1 cellular context compared by ENCODE assay signal in the genomic region with DNA sequence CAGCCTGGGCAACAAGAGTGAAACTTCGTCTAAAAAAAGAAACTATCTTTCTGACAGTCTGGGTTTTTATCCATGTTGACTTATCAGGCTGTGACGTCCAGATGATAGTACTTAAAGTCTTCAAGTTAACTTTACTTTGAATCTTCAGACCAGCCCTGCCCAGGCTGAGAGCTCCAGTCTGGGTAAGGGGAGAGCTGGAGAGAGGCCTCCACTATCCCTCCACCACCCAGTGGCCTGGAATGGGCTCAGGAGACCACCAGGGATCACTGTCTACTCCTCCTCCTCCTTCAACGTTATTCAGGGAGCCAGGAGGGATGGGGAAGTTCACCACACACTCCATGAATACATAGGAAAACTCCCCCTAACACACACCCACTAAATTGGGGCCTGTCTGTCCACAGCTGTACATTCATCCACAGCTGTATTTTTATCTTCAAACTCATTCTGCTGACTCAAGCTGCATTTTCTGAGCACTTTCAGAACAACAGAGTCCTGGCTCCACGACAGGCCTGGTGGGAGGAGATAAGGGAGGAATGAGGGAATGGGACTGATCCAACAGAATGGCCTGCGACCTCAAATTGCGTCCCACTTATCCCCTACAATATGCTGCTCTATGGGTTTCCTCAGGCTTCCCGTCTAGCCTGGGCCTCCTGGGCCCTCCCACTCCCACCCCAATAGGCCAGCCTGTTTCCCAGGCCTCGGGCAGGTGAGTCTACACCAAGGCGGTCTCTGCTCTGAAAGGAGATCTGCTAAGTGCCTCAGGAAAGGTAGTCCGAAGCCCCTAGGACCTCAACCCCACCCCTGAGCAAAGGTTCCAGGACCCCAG.
TF ChIP-seq lines count a peak whose summit lies in the region.

No MANE protein-coding gene starts in this region.

TF ChIP-seq in K562, 482 proteins besides CTCF, POLR2A, EP300 and RAD21 (continued from another document and continues in another):
- TF ChIP-seq, protein P1, sequence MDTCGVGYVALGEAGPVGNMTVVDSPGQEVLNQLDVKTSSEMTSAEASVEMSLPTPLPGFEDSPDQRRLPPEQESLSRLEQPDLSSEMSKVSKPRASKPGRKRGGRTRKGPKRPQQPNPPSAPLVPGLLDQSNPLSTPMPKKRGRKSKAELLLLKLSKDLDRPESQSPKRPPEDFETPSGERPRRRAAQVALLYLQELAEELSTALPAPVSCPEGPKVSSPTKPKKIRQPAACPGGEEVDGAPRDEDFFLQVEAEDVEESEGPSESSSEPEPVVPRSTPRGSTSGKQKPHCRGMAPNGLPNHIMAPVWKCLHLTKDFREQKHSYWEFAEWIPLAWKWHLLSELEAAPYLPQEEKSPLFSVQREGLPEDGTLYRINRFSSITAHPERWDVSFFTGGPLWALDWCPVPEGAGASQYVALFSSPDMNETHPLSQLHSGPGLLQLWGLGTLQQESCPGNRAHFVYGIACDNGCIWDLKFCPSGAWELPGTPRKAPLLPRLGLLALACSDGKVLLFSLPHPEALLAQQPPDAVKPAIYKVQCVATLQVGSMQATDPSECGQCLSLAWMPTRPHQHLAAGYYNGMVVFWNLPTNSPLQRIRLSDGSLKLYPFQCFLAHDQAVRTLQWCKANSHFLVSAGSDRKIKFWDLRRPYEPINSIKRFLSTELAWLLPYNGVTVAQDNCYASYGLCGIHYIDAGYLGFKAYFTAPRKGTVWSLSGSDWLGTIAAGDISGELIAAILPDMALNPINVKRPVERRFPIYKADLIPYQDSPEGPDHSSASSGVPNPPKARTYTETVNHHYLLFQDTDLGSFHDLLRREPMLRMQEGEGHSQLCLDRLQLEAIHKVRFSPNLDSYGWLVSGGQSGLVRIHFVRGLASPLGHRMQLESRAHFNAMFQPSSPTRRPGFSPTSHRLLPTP (IDR thresholded peaks at IDR 0.05; ENCODE audit: borderline replicate concordance, extremely low read depth, insufficient read length), result no peak
- TF ChIP-seq DNMT1 (IDR thresholded peaks at IDR 0.05) (0 out of 2 replicates have a peak, but pooled peaks have one; percentile 24), EP400 (IDR thresholded peaks at IDR 0.05) (peak; percentile 57), CTBP1 (IDR thresholded peaks at IDR 0.05; ENCODE audit: borderline replicate concordance) (peak; percentile 92), MEIS2 (IDR thresholded peaks at IDR 0.05; ENCODE audit: partially characterized antibody) (peak; percentile 96), CBX1 (IDR thresholded peaks at IDR 0.05; ENCODE audit: low read depth) (no peak), FOXP1 (CRISPR knock-in tag; IDR thresholded peaks at IDR 0.05) (peak; percentile 76; the same call in 1 of the 2 replicates), ZNF76 (CRISPR knock-in tag; IDR thresholded peaks at IDR 0.05; ENCODE audit: borderline replicate concordance) (peak; percentile 43; the same call in 1 of the 2 replicates), STAT5B (CRISPR knock-in tag; IDR thresholded peaks at IDR 0.05) (no peak), CBFA2T3 (IDR thresholded peaks at IDR 0.05) (peak; percentile 100), DDX20 (tag; IDR thresholded peaks at IDR 0.05; ENCODE audit: low read depth) (no peak), TOE1 (IDR thresholded peaks at IDR 0.05; ENCODE audit: borderline replicate concordance) (peak; percentile 52; the same call in 1 of the 2 replicates), TOE1 (CRISPR knock-in tag; IDR thresholded peaks at IDR 0.05; ENCODE audit: borderline replicate concordance, low read depth) (no peak), BCL6 (CRISPR knock-in tag; IDR thresholded peaks at IDR 0.05) (no peak), CHD4 (IDR thresholded peaks at IDR 0.05; ENCODE audit: insufficient read depth, insufficient replicate concordance, low read depth, low read length, poor library complexity, severe bottlenecking) (peak; percentile 56), NCOA1 (IDR thresholded peaks at IDR 0.05; ENCODE audit: low read depth) (peak; percentile 90), FOXM1 (IDR thresholded peaks at IDR 0.05; ENCODE audit: low read depth) (peak; percentile 95), FOXM1 (CRISPR knock-in tag; IDR thresholded peaks at IDR 0.05; ENCODE audit: low read depth) (no peak), MAZ (CRISPR knock-in tag; conservative IDR thresholded peaks at IDR 0.05 in 1 of 2, IDR thresholded peaks at IDR 0.05 in 1 of 2) (peak in 1 of 2 experiments; percentile 64; a peak in 2 of 4 replicates), RCOR1 (IDR thresholded peaks at IDR 0.05; ENCODE audit: borderline replicate concordance in 1 of 2, low read depth in 2 of 2, low read length in 2 of 2) (peak; percentile 80 to 95; a peak in 3 of 4 replicates), RAD51 (IDR thresholded peaks at IDR 0.05; ENCODE audit: borderline replicate concordance, low read depth) (peak; percentile 37; the same call in 1 of the 2 replicates), BRCA1 (IDR thresholded peaks at IDR 0.05) (no peak), BRCA1 (CRISPR knock-in tag; IDR thresholded peaks at IDR 0.05) (no peak), HDAC2 (IDR thresholded peaks at IDR 0.05) (peak; percentile 78), PHF21A (IDR thresholded peaks at IDR 0.05; ENCODE audit: borderline replicate concordance, low read depth) (no peak; the same call in 1 of the 2 replicates)
- TF ChIP-seq, protein P2, sequence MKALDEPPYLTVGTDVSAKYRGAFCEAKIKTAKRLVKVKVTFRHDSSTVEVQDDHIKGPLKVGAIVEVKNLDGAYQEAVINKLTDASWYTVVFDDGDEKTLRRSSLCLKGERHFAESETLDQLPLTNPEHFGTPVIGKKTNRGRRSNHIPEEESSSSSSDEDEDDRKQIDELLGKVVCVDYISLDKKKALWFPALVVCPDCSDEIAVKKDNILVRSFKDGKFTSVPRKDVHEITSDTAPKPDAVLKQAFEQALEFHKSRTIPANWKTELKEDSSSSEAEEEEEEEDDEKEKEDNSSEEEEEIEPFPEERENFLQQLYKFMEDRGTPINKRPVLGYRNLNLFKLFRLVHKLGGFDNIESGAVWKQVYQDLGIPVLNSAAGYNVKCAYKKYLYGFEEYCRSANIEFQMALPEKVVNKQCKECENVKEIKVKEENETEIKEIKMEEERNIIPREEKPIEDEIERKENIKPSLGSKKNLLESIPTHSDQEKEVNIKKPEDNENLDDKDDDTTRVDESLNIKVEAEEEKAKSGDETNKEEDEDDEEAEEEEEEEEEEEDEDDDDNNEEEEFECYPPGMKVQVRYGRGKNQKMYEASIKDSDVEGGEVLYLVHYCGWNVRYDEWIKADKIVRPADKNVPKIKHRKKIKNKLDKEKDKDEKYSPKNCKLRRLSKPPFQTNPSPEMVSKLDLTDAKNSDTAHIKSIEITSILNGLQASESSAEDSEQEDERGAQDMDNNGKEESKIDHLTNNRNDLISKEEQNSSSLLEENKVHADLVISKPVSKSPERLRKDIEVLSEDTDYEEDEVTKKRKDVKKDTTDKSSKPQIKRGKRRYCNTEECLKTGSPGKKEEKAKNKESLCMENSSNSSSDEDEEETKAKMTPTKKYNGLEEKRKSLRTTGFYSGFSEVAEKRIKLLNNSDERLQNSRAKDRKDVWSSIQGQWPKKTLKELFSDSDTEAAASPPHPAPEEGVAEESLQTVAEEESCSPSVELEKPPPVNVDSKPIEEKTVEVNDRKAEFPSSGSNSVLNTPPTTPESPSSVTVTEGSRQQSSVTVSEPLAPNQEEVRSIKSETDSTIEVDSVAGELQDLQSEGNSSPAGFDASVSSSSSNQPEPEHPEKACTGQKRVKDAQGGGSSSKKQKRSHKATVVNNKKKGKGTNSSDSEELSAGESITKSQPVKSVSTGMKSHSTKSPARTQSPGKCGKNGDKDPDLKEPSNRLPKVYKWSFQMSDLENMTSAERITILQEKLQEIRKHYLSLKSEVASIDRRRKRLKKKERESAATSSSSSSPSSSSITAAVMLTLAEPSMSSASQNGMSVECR (CRISPR knock-in tag; IDR thresholded peaks at IDR 0.05), result peak; percentile 79
- TF ChIP-seq, protein P3, sequence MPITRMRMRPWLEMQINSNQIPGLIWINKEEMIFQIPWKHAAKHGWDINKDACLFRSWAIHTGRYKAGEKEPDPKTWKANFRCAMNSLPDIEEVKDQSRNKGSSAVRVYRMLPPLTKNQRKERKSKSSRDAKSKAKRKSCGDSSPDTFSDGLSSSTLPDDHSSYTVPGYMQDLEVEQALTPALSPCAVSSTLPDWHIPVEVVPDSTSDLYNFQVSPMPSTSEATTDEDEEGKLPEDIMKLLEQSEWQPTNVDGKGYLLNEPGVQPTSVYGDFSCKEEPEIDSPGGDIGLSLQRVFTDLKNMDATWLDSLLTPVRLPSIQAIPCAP (CRISPR knock-in tag; IDR thresholded peaks at IDR 0.05; ENCODE audit: borderline replicate concordance), result 0 out of 2 replicates have a peak, but pooled peaks have one; percentile 46
- TF ChIP-seq, protein P4, sequence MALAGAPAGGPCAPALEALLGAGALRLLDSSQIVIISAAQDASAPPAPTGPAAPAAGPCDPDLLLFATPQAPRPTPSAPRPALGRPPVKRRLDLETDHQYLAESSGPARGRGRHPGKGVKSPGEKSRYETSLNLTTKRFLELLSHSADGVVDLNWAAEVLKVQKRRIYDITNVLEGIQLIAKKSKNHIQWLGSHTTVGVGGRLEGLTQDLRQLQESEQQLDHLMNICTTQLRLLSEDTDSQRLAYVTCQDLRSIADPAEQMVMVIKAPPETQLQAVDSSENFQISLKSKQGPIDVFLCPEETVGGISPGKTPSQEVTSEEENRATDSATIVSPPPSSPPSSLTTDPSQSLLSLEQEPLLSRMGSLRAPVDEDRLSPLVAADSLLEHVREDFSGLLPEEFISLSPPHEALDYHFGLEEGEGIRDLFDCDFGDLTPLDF (CRISPR knock-in tag; IDR thresholded peaks at IDR 0.05), result no peak
- TF ChIP-seq, protein P5, sequence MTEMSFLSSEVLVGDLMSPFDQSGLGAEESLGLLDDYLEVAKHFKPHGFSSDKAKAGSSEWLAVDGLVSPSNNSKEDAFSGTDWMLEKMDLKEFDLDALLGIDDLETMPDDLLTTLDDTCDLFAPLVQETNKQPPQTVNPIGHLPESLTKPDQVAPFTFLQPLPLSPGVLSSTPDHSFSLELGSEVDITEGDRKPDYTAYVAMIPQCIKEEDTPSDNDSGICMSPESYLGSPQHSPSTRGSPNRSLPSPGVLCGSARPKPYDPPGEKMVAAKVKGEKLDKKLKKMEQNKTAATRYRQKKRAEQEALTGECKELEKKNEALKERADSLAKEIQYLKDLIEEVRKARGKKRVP (CRISPR knock-in tag; IDR thresholded peaks at IDR 0.05), result peak; percentile 38; the same call in 1 of the 2 replicates
- TF ChIP-seq, protein P6, sequence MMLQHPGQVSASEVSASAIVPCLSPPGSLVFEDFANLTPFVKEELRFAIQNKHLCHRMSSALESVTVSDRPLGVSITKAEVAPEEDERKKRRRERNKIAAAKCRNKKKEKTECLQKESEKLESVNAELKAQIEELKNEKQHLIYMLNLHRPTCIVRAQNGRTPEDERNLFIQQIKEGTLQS (IDR thresholded peaks at IDR 0.05), result peak; percentile 82; the same call in 1 of the 2 replicates
- TF ChIP-seq, protein P6 (CRISPR knock-in tag; conservative IDR thresholded peaks at IDR 0.05), result no peak; the same call in 1 of the 2 replicates
- TF ChIP-seq, protein P7, sequence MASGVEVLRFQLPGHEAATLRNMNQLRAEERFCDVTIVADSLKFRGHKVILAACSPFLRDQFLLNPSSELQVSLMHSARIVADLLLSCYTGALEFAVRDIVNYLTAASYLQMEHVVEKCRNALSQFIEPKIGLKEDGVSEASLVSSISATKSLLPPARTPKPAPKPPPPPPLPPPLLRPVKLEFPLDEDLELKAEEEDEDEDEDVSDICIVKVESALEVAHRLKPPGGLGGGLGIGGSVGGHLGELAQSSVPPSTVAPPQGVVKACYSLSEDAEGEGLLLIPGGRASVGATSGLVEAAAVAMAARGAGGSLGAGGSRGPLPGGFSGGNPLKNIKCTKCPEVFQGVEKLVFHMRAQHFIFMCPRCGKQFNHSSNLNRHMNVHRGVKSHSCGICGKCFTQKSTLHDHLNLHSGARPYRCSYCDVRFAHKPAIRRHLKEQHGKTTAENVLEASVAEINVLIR (CRISPR knock-in tag; IDR thresholded peaks at IDR 0.05), result no peak
- TF ChIP-seq, protein P8, sequence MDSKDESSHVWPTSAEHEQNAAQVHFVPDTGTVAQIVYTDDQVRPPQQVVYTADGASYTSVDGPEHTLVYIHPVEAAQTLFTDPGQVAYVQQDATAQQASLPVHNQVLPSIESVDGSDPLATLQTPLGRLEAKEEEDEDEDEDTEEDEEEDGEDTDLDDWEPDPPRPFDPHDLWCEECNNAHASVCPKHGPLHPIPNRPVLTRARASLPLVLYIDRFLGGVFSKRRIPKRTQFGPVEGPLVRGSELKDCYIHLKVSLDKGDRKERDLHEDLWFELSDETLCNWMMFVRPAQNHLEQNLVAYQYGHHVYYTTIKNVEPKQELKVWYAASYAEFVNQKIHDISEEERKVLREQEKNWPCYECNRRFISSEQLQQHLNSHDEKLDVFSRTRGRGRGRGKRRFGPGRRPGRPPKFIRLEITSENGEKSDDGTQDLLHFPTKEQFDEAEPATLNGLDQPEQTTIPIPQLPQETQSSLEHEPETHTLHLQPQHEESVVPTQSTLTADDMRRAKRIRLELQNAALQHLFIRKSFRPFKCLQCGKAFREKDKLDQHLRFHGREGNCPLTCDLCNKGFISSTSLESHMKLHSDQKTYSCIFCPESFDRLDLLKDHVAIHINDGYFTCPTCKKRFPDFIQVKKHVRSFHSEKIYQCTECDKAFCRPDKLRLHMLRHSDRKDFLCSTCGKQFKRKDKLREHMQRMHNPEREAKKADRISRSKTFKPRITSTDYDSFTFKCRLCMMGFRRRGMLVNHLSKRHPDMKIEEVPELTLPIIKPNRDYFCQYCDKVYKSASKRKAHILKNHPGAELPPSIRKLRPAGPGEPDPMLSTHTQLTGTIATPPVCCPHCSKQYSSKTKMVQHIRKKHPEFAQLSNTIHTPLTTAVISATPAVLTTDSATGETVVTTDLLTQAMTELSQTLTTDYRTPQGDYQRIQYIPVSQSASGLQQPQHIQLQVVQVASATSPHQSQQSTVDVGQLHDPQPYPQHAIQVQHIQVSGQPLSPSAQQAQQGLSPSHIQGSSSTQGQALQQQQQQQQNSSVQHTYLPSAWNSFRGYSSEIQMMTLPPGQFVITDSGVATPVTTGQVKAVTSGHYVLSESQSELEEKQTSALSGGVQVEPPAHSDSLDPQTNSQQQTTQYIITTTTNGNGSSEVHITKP (IDR thresholded peaks at IDR 0.05; ENCODE audit: partially characterized antibody), result peak; percentile 94
- TF ChIP-seq, protein P9, sequence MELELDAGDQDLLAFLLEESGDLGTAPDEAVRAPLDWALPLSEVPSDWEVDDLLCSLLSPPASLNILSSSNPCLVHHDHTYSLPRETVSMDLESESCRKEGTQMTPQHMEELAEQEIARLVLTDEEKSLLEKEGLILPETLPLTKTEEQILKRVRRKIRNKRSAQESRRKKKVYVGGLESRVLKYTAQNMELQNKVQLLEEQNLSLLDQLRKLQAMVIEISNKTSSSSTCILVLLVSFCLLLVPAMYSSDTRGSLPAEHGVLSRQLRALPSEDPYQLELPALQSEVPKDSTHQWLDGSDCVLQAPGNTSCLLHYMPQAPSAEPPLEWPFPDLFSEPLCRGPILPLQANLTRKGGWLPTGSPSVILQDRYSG (tag; conservative IDR thresholded peaks at IDR 0.05; ENCODE audit: low read depth), result 0 out of 2 replicates have a peak, but pooled peaks have one; percentile 55
